In genomic region chr1:200861937-200862647, GRCh38 we compare ENCODE assay signal across 17 cellular contexts. TPM values are rescaled to one million over a fixed set of nuclear protein-coding genes. Genes with fewer than 3 reads are reported as not detected.
DNase-seq lines count a peak whose midpoint lies in the region; ATAC-seq, FAIRE-seq and TF ChIP-seq lines count a peak whose summit lies in the region.
"Had no signal": no experiment of that assay in that cellular context is flagged by ENCODE, and none has a peak within 500 bp of the region (broad histone marks: within the 10 kb centered on the region; RNA-seq: fewer than 3 reads in every experiment).

No MANE protein-coding gene starts in this region.

- peaks cover 27% of the 10 kb centered on the region for H3K4me1 Mint-ChIP-seq in activated T-cell treated with anti-CD3 and anti-CD28 coated beads, Interleukin-2, amount 50 U/mL, for 72 hours (ENCODE audit: low read depth)
- peaks cover 16% of the 10 kb centered on the region for H3K4me1 Mint-ChIP-seq in activated T-helper 17 cell treated with anti-CD3 and anti-CD28 coated beads, Interleukin-2, amount 50 U/mL, for 72 hours

- TF ChIP-seq CTCF in pancreas (IDR thresholded peaks at IDR 0.05), result no peak

- peak overlapping the region; percentile 19 for H3K27ac Mint-ChIP-seq in activated T-cell treated with anti-CD3 and anti-CD28 coated beads, Interleukin-2, amount 50 U/mL, for 72 hours
- peak overlapping the region; percentile 47 for H3K27ac Mint-ChIP-seq in activated T-helper 17 cell treated with anti-CD3 and anti-CD28 coated beads, Interleukin-2, amount 50 U/mL, for 72 hours
- H3K27ac Mint-ChIP-seq: activated naive CD4-positive, alpha-beta T cell treated with anti-CD3 and anti-CD28 coated beads, Interleukin-2, amount 10 ng/mL, durations not matched to agents 7 days and 5 days had no signal

- no peaks in the 10 kb centered on the region for H3K4me1 ChIP-seq in pancreas

- intact Hi-C loops in pancreas (cut with DNase I), result no loop called here

- H3K27ac ChIP-seq in pancreas, result no peak overlapping the region
- H3K27ac ChIP-seq: cardiac muscle cell, psoas muscle had no signal

- 86 to 91% methylated on average over 2 of the region's 2 CpGs for WGBS in pancreas, 2 donors

- peaks cover 21% of the 10 kb centered on the region for H3K27me3 Mint-ChIP-seq in activated T-cell treated with anti-CD3 and anti-CD28 coated beads, Interleukin-2, amount 50 U/mL, for 72 hours (ENCODE audit: low read depth)
- H3K27me3 Mint-ChIP-seq in activated T-helper 17 cell treated with anti-CD3 and anti-CD28 coated beads, Interleukin-2, amount 50 U/mL, for 72 hours, result no peaks in the 10 kb centered on the region

- no peaks in the 10 kb centered on the region for H3K9me3 ChIP-seq in pancreas
- H3K9me3 ChIP-seq: psoas muscle had no signal

- no peaks in the 10 kb centered on the region for H3K36me3 Mint-ChIP-seq in activated T-cell treated with anti-CD3 and anti-CD28 coated beads, Interleukin-2, amount 50 U/mL, for 72 hours (ENCODE audit: insufficient read depth in 2 of 2)
- H3K36me3 Mint-ChIP-seq in activated T-helper 17 cell treated with anti-CD3 and anti-CD28 coated beads, Interleukin-2, amount 50 U/mL, for 72 hours (ENCODE audit: low read depth), result peaks cover 10% of the 10 kb centered on the region
- H3K36me3 Mint-ChIP-seq: activated naive CD4-positive, alpha-beta T cell treated with anti-CD3 and anti-CD28 coated beads, Interleukin-2, amount 10 ng/mL, durations not matched to agents 7 days and 5 days had no signal

- no peaks in the 10 kb centered on the region for H3K27me3 ChIP-seq in pancreas
- H3K27me3 ChIP-seq: cardiac muscle cell had no signal

- peak; percentile 33 to 35 for ATAC-seq in activated T-cell treated with anti-CD3 and anti-CD28 coated beads, Interleukin-2, amount 50 U/mL, for 72 hours (replicated peaks in 1 of 2)
- peak; percentile 28 for ATAC-seq in HG03354 (IDR thresholded peaks at IDR 0.05; ENCODE audit: poor library complexity, severe bottlenecking, unreplicated experiment)
- ATAC-seq in activated T-helper 17 cell treated with anti-CD3 and anti-CD28 coated beads, Interleukin-2, amount 50 U/mL, for 72 hours (replicated peaks), result peak; percentile 38
- no peak for ATAC-seq in SK-N-SH treated with all-trans-retinoic acid at 6 μM for 48 hours
- ATAC-seq in pancreas, result no peak
- ATAC-seq: psoas muscle had no signal

- DNase-seq in activated T-cell treated with anti-CD3 and anti-CD28 coated beads, Interleukin-2, amount 50 U/mL, for 72 hours, result no peak
- no peak for DNase-seq in activated T-cell treated with anti-CD3 and anti-CD28 coated beads, Interleukin-2, amount 50 U/mL, for 48 hours
- DNase-seq in NCI-H1417 treated with DMSO at 0.1 percent for 48 hours (lab: John Stamatoyannopoulos, UW) (no peak), pancreas (no peak), retina (no peak)
- DNase-seq: activated naive CD4-positive, alpha-beta T cell treated with anti-CD3 and anti-CD28 coated beads, Interleukin-2, amount 10 ng/mL, durations not matched to agents 7 days and 5 days; DMS79 treated with DMSO at 0.1 percent for 48 hours; NCI-H1105; psoas muscle; T-helper 9 cell had no signal

- H3K9me3 Mint-ChIP-seq in activated T-cell treated with anti-CD3 and anti-CD28 coated beads, Interleukin-2, amount 50 U/mL, for 72 hours, result no peaks in the 10 kb centered on the region
- no peaks in the 10 kb centered on the region for H3K9me3 Mint-ChIP-seq in activated T-helper 17 cell treated with anti-CD3 and anti-CD28 coated beads, Interleukin-2, amount 50 U/mL, for 72 hours
- H3K9me3 Mint-ChIP-seq: activated naive CD4-positive, alpha-beta T cell treated with anti-CD3 and anti-CD28 coated beads, Interleukin-2, amount 10 ng/mL, durations not matched to agents 7 days and 5 days had no signal

- H3K36me3 ChIP-seq in pancreas, result peaks cover 0 to 3% (median 0%) of the 10 kb centered on the region in 3 donors

- no peak overlapping the region for H3K4me3 ChIP-seq in pancreas
- H3K4me3 ChIP-seq: cardiac muscle cell, psoas muscle had no signal

- no peak for FAIRE-seq in pancreas (lab: Jason Lieb, UNC)

- peak overlapping the region in 1 of 2 donors; percentile 27 for H3K4me3 Mint-ChIP-seq in activated T-cell treated with anti-CD3 and anti-CD28 coated beads, Interleukin-2, amount 50 U/mL, for 72 hours
- peak overlapping the region; percentile 55 for H3K4me3 Mint-ChIP-seq in activated T-helper 17 cell treated with anti-CD3 and anti-CD28 coated beads, Interleukin-2, amount 50 U/mL, for 72 hours
- H3K4me3 Mint-ChIP-seq: activated naive CD4-positive, alpha-beta T cell treated with anti-CD3 and anti-CD28 coated beads, Interleukin-2, amount 10 ng/mL, durations not matched to agents 7 days and 5 days had no signal

TF ChIP-seq in SK-N-SH treated with all-trans-retinoic acid at 6 μM for 48 hours, 23 proteins besides CTCF, POLR2A, EP300 and RAD21:
- no peak for TF ChIP-seq SNAI2 (CRISPR knock-in tag; IDR thresholded peaks at IDR 0.05)
- no peak for TF ChIP-seq ESRRG (CRISPR knock-in tag; IDR thresholded peaks at IDR 0.05)
- TF ChIP-seq ZC3H10 (CRISPR knock-in tag; IDR thresholded peaks at IDR 0.05), result no peak
- TF ChIP-seq RARB (CRISPR knock-in tag; IDR thresholded peaks at IDR 0.05), result no peak
- no peak for TF ChIP-seq ZNF565 (CRISPR knock-in tag; conservative IDR thresholded peaks at IDR 0.05; ENCODE audit: low read depth)
- TF ChIP-seq ZFP30 (CRISPR knock-in tag; IDR thresholded peaks at IDR 0.05), result no peak
- no peak for TF ChIP-seq TOX (CRISPR knock-in tag; IDR thresholded peaks at IDR 0.05; ENCODE audit: borderline replicate concordance)
- no peak for TF ChIP-seq PATZ1 (CRISPR knock-in tag; IDR thresholded peaks at IDR 0.05; ENCODE audit: borderline replicate concordance)
- TF ChIP-seq ZFP3 (CRISPR knock-in tag; IDR thresholded peaks at IDR 0.05), result no peak
- no peak for TF ChIP-seq CSRNP3 (CRISPR knock-in tag; IDR thresholded peaks at IDR 0.05)
- no peak for TF ChIP-seq GLIS3 (CRISPR knock-in tag; IDR thresholded peaks at IDR 0.05)
- no peak for TF ChIP-seq OSR1 (CRISPR knock-in tag; IDR thresholded peaks at IDR 0.05)
- no peak for TF ChIP-seq PPARA (CRISPR knock-in tag; IDR thresholded peaks at IDR 0.05; ENCODE audit: borderline replicate concordance)
- TF ChIP-seq ARNTL (CRISPR knock-in tag; IDR thresholded peaks at IDR 0.05; ENCODE audit: borderline replicate concordance, low read depth), result no peak
- TF ChIP-seq BACH2 (CRISPR knock-in tag; IDR thresholded peaks at IDR 0.05; ENCODE audit: borderline replicate concordance), result no peak
- TF ChIP-seq ZNF70 (CRISPR knock-in tag; IDR thresholded peaks at IDR 0.05), result no peak
- TF ChIP-seq CSDC2 (CRISPR knock-in tag; IDR thresholded peaks at IDR 0.05), result no peak
- no peak for TF ChIP-seq ZNF8 (CRISPR knock-in tag; IDR thresholded peaks at IDR 0.05)
TF ChIP-seq in SK-N-SH treated with all-trans-retinoic acid at 6 μM for 48 hours: peak in this region for 0.

RNA-seq across cellular contexts. Expression of gene GPR25, which starts 10.7 kb away (rescaled TPM):
- total RNA-seq in activated T-cell treated with anti-CD3 and anti-CD28 coated beads, Interleukin-2, amount 50 U/mL, for 72 hours, result not detected
- 1 to 10 TPM in 1 of 2 donors, not detected in 1; 1.8 TPM for total RNA-seq in activated T-helper 17 cell treated with anti-CD3 and anti-CD28 coated beads, Interleukin-2, amount 50 U/mL, for 72 hours
- under 1 TPM in 1 of 6 donors, not detected in 5; 0.31 TPM for total RNA-seq in pancreas
- polyA plus RNA-seq in pancreas, result not detected
- total RNA-seq: glomerular endothelial cell, HT1080, kidney epithelial cell, psoas muscle had no signal
- polyA plus RNA-seq: cardiac muscle cell, psoas muscle had no signal

RNA-seq across cellular contexts. Expression of gene INAVA, which starts 32.6 kb away (rescaled TPM):
- total RNA-seq in activated T-cell treated with anti-CD3 and anti-CD28 coated beads, Interleukin-2, amount 50 U/mL, for 72 hours, result not detected
- total RNA-seq in activated T-helper 17 cell treated with anti-CD3 and anti-CD28 coated beads, Interleukin-2, amount 50 U/mL, for 72 hours, result under 1 TPM; 0.13 to 0.19 TPM
- 10 to 100 TPM in 4 of 6 donors, 1 to 10 TPM in 2; 5.0 to 26.6 (median 12.9) TPM for total RNA-seq in pancreas
- polyA plus RNA-seq in pancreas, result 10 to 100 TPM; 13.1 to 17.8 TPM
- total RNA-seq: HT1080, psoas muscle had no signal

Comparison
In these comparisons a context has a peak if more than half of its experiments do, and no peak if none do; other contexts are left out.
1. ATAC-seq: peak in activated T-cell treated with anti-CD3 and anti-CD28 coated beads, Interleukin-2, amount 50 U/mL, for 72 hours (2 of 2), HG03354 (single experiment) and activated T-helper 17 cell treated with anti-CD3 and anti-CD28 coated beads, Interleukin-2, amount 50 U/mL, for 72 hours (single experiment); none in SK-N-SH treated with all-trans-retinoic acid at 6 μM for 48 hours (single experiment) and pancreas (0 of 4).
2. RNA of gene INAVA, which starts 32.6 kb away (total RNA-seq): 5.0 to 26.6 TPM in pancreas; 0.13 to 0.19 TPM in activated T-helper 17 cell treated with anti-CD3 and anti-CD28 coated beads, Interleukin-2, amount 50 U/mL, for 72 hours and not detected in activated T-cell treated with anti-CD3 and anti-CD28 coated beads, Interleukin-2, amount 50 U/mL, for 72 hours; every median in the first group is over 4 times any median in the second.